12 cellular contexts compared by ENCODE assay signal in the genomic region with DNA sequence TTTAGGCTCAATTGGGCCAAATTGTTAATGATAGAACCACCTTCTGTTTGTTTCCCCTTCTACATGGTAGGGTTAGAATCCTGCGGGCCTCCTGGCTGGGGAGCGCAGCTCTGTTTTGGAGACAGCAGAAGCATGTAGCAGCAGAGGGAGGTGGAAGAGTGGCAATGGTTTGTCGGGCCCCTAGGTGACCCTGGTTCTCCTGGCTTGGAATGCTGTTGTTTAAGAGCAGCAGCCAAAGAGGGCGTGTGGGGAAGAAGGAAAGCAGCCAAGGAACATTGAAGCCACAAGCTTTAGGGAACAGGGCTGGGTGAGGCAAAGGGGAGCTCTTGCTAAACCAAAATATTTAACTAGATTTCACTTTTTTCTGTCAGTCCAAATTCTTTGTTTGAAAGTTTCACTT.
A peak's percentile ranks its signal among the peaks of the same experiment; 100 is the strongest.
DNase-seq lines count a peak whose midpoint lies in the region; ATAC-seq and TF ChIP-seq lines count a peak whose summit lies in the region.
"Had no signal": no experiment of that assay in that cellular context is flagged by ENCODE, and none has a peak within 500 bp of the region (broad histone marks: within the 10 kb centered on the region; RNA-seq: fewer than 3 reads in every experiment).

No MANE protein-coding gene starts in this region.

- DNase-seq in MG63 (peak; percentile 21), fibroblast of gingiva (ENCODE audit: low read depth) (peak; percentile 93), mesenchymal stem cell (no peak), tibial nerve (ENCODE audit: low spot score in 2 of 2) (peak; percentile 64 to 82), MV-4-11 (lab: John Stamatoyannopoulos, UW) (no peak), Calu3 (no peak)
- DNase-seq: activated CD4-positive, CD25-positive, alpha-beta regulatory T cell treated with anti-CD3 and anti-CD28 coated beads, Interleukin-2, amount 50 U/mL, for 72 hours; KG1; NCI-H446; retina had no signal

- H3K27ac ChIP-seq in mesenchymal stem cell (ENCODE audit: low read length, poor library complexity, severe bottlenecking) (no peak overlapping the region), tibial nerve (peak overlapping the region in 3 of 4 donors; percentile 53 to 85 (median 82))

- no peaks in the 10 kb centered on the region for H3K9me3 Mint-ChIP-seq in Calu3 (ENCODE audit: low read depth, unreplicated experiment)

- intact Hi-C loops in Calu3 (cut with micrococcal nuclease; ENCODE audit: unreplicated experiment) = no loop called here

- H3K36me3 ChIP-seq in MG63 = no peaks in the 10 kb centered on the region
- no peaks in the 10 kb centered on the region for H3K36me3 ChIP-seq in mesenchymal stem cell (ENCODE audit: control insufficient read depth in 1 of 2, insufficient read depth in 2 of 2, low read depth in 1 of 2, low read length in 2 of 2)
- H3K36me3 ChIP-seq in tibial nerve = no peaks in the 10 kb centered on the region

- H3K4me1 Mint-ChIP-seq in Calu3 (ENCODE audit: low read depth, unreplicated experiment) = no peaks in the 10 kb centered on the region

- H3K79me1 ChIP-seq in mesenchymal stem cell (replicated peaks; ENCODE audit: low read length, poor library complexity, severe bottlenecking) = peaks cover 11% of the 10 kb centered on the region

- no peaks in the 10 kb centered on the region for H3K36me3 Mint-ChIP-seq in Calu3 (ENCODE audit: insufficient read depth, unreplicated experiment)

- WGBS in mesenchymal stem cell = 67% methylated on average over 4 of the region's 4 CpGs
- WGBS in tibial nerve, 2 donors = 38% methylated on average over 4 of the region's 4 CpGs

- H2BK120ac ChIP-seq in mesenchymal stem cell (ENCODE audit: low read depth, low read length) = no peak overlapping the region

- ATAC-seq in GM21360 (IDR thresholded peaks at IDR 0.05; ENCODE audit: unreplicated experiment) = no peak
- no peak for ATAC-seq in HG02678 (IDR thresholded peaks at IDR 0.05; ENCODE audit: unreplicated experiment)

- H3K9ac ChIP-seq in mesenchymal stem cell (ENCODE audit: low read length) = no peak overlapping the region

- no peak overlapping the region for H2AK5ac ChIP-seq in mesenchymal stem cell (ENCODE audit: low read length, severe bottlenecking)

- H3K23ac ChIP-seq in mesenchymal stem cell (ENCODE audit: low read length in 2 of 2) = no peak overlapping the region

- H3K4me3 ChIP-seq in MG63 (no peak overlapping the region), mesenchymal stem cell (ENCODE audit: insufficient read depth in 1 of 2, low read depth in 1 of 2, low read length in 2 of 2) (no peak overlapping the region), tibial nerve (no peak overlapping the region)

- H2AFZ ChIP-seq in mesenchymal stem cell (ENCODE audit: low read depth, low read length) = no peak overlapping the region

- H3K14ac ChIP-seq in mesenchymal stem cell (ENCODE audit: low read length in 2 of 2) = no peak overlapping the region

- TF ChIP-seq CTCF in tibial nerve (IDR thresholded peaks at IDR 0.05) (no peak), Calu3 (IDR thresholded peaks at IDR 0.05; ENCODE audit: unreplicated experiment) (no peak)

- H4K8ac ChIP-seq in mesenchymal stem cell (ENCODE audit: low read length) = no peak overlapping the region

- peak in 1 of 2 donors; percentile 83 for TF ChIP-seq EP300 in tibial nerve (IDR thresholded peaks at IDR 0.05)

- H3K4me1 ChIP-seq in mesenchymal stem cell (ENCODE audit: control insufficient read depth, insufficient read depth, low read depth, low read length) = peaks cover 9% of the 10 kb centered on the region
- peaks cover 0 to 31% (median 7%) of the 10 kb centered on the region in 4 donors for H3K4me1 ChIP-seq in tibial nerve

- H2BK5ac ChIP-seq in mesenchymal stem cell (ENCODE audit: low read depth, low read length, poor library complexity, severe bottlenecking) = peak overlapping the region; percentile 4

- no peaks in the 10 kb centered on the region for H3K27me3 ChIP-seq in MG63
- H3K27me3 ChIP-seq in mesenchymal stem cell (ENCODE audit: control insufficient read depth in 1 of 2, insufficient read depth in 1 of 2, low read length in 2 of 2) = no peaks in the 10 kb centered on the region
- no peaks in the 10 kb centered on the region for H3K27me3 ChIP-seq in tibial nerve

- no peak overlapping the region for H4K91ac ChIP-seq in mesenchymal stem cell (ENCODE audit: low read length)

- no peak overlapping the region for H3K18ac ChIP-seq in mesenchymal stem cell (ENCODE audit: low read depth in 1 of 2, low read length in 2 of 2)

- H3K9me3 ChIP-seq in MG63 (no peaks in the 10 kb centered on the region), mesenchymal stem cell (ENCODE audit: control insufficient read depth, low read length) (no peaks in the 10 kb centered on the region), tibial nerve (no peaks in the 10 kb centered on the region)

- H3K4me2 ChIP-seq in mesenchymal stem cell (ENCODE audit: low read length, poor library complexity, severe bottlenecking) = no peak overlapping the region

- peak overlapping the region in 1 of 2 experiments; percentile 55 for H2BK12ac ChIP-seq in mesenchymal stem cell (ENCODE audit: low read length in 2 of 2)

- no peak for TF ChIP-seq POLR2A in tibial nerve (IDR thresholded peaks at IDR 0.05)

- no peak overlapping the region for H3K4me3 Mint-ChIP-seq in Calu3 (ENCODE audit: low read depth, unreplicated experiment)

- no peak overlapping the region for H3K4ac ChIP-seq in mesenchymal stem cell (ENCODE audit: low read depth in 1 of 2, low read length in 2 of 2)

- CTCF ChIA-PET in Calu3 (lab: Charles Lee) = no interaction called here

- BruUV-seq in Calu3 (replicated peaks; lab: Mats Ljungman, UMichigan) = no TSS peak

- no peak overlapping the region for H2BK15ac ChIP-seq in mesenchymal stem cell (ENCODE audit: low read depth, poor library complexity, severe bottlenecking)

- no peak overlapping the region for H3K27ac Mint-ChIP-seq in Calu3 (ENCODE audit: unreplicated experiment)

- no peaks in the 10 kb centered on the region for H3K27me3 Mint-ChIP-seq in Calu3 (ENCODE audit: unreplicated experiment)

Comparison
In these comparisons a context has a peak if more than half of its experiments do, and no peak if none do; other contexts are left out.
1. DNase-seq: peak in MG63 (single experiment), fibroblast of gingiva (single experiment) and tibial nerve (2 of 2); none in mesenchymal stem cell (single experiment), MV-4-11 (single experiment) and Calu3 (single experiment).